ENCODE assay signal across 8 cellular contexts in the genomic region with DNA sequence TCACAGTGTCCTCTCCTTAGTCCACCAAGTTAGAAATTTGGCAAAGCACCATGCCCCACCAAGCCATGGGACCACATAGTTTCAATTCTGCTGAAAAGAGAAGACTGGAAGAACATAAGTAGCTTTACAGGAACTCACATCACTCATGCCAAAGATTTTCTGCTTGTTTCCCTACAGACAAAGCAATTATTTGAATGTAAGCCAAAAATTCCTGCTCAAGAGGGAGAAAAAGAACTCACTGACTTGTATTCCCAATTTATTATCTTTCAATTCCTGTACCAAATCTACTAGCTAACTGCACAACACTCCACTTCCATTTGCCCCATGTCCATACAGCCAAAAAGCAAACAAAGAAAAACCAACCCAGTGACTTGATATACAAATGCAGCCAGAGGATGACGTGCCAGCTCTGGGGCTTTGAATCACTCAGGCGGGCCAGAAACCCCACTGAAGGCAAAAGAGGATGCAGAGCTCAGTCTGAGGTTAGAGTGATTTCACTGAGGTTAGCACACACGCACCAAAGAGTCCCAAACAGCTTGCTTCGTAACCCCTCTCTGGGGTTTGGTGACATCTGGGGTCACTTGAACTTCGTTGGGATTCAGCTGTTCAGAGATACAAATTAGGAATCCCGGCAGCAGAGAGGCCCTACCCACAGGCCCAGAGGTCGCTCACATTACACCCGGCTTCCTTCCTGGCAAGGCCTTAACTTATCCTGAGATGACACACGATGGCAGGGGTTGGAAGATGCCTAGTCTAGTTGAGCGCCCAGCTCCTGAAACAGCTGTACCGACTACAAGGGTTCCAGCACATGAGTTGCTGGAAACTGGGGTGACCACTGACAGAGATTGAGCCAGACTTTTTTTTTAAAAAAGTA. TPM values are rescaled to one million over a fixed set of nuclear protein-coding genes. Genes with fewer than 3 reads are reported as not detected.
DNase-seq lines count a peak whose midpoint lies in the region; ATAC-seq lines count a peak whose summit lies in the region.

No MANE protein-coding gene starts in this region.

- H3K27me3 ChIP-seq in thymus (ENCODE audit: control insufficient read depth, insufficient read depth): no peaks in the 10 kb centered on the region

- H3K27ac ChIP-seq in KOPT-K1 (ENCODE audit: low read depth, low read length, poor library complexity, severe bottlenecking) (peak overlapping the region; percentile 63), thymus (ENCODE audit: low read depth) (peak overlapping the region; percentile 73)

- no peaks in the 10 kb centered on the region for H3K9me3 ChIP-seq in KOPT-K1 (ENCODE audit: insufficient read depth, low read length, poor library complexity, severe bottlenecking)
- H3K9me3 ChIP-seq in thymus (ENCODE audit: control insufficient read depth): no peaks in the 10 kb centered on the region

- peak; percentile 48 for ATAC-seq in GM21717 (IDR thresholded peaks at IDR 0.05; ENCODE audit: unreplicated experiment)
- peak; percentile 33 for ATAC-seq in esophagus mucosa

- H3K4me1 ChIP-seq in thymus (ENCODE audit: control insufficient read depth, insufficient read depth, low read length): peaks cover 60% of the 10 kb centered on the region

- H3K36me3 ChIP-seq in KOPT-K1 (ENCODE audit: insufficient read depth, low read length) (no peaks in the 10 kb centered on the region), thymus (ENCODE audit: control insufficient read depth, insufficient read depth) (no peaks in the 10 kb centered on the region)

- peak overlapping the region; percentile 94 for H3K4me3 ChIP-seq in thymus (ENCODE audit: low read length)

- 3% methylated on average over 11 of the region's 11 CpGs for WGBS in thymus

- peak; percentile 65 for DNase-seq in GM04504 (ENCODE audit: low read depth)
- peak; percentile 59 to 69 for DNase-seq in activated CD8-positive, alpha-beta memory T cell treated with anti-CD3 and anti-CD28 coated beads for 4 hours (ENCODE audit: low read depth in 2 of 2)
- peak; percentile 48 for DNase-seq in non-pigmented ciliary epithelial cell (ENCODE audit: low read depth)
- DNase-seq in SHP77 treated with DMSO at 0.1 percent for 48 hours (lab: John Stamatoyannopoulos, UW): no peak

RNA-seq across cellular contexts. Expression of gene RFTN1, which starts 1.7 kb away (rescaled TPM):
- 3.1 TPM for total RNA-seq in esophagus mucosa
- 57.6 TPM for polyA plus RNA-seq in thymus
